ENCODE assay signal across 9 cellular contexts in the genomic region with DNA sequence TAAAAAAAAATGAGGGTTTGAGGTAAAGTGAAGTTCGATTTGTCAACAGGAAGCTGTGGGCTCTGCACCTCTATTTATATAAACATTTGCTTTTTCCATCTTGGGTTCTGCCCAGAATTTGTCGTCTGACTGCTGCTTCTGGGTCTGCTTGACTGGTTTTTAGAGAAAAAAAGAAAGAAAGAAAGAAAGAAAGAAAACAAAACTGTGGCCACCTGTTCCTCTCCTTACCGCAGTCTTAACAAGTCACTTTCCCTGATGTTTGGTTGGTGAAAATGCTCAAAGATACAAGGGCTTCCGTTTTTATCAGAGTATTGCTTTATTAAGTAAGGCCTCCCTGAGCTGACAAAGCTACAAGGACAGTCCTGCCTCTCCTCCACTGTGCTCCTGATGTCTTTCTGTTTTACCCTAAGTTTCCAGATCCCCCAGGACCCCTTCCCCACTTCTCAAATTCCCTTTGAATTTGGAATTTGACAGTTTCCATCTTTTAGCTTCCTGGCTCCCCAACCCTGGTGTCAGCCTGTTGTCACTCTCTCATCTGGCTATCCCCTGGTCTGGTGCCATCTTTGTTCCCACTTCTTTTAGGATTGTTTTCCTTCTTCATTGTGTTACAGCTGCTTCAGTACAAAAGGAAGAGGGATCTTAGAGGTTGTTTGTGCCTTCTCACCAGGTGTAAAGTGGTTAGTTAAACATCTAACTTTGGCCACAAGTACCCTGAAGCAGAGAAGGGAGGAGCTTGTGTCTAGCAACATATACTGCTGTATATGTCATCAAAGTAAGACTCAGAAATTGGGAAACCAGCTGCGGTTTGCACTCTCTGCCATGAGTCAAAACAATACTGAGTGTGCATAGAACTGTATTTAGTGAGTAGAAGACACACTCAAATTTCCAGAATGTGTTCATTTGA. TPM values are rescaled to one million over a fixed set of nuclear protein-coding genes. Genes with fewer than 3 reads are reported as not detected.
A peak's percentile ranks its signal among the peaks of the same experiment; 100 is the strongest.
DNase-seq lines count a peak whose midpoint lies in the region; ATAC-seq and TF ChIP-seq lines count a peak whose summit lies in the region.
"Had no signal": no experiment of that assay in that cellular context is flagged by ENCODE, and none has a peak within 500 bp of the region (broad histone marks: within the 10 kb centered on the region; RNA-seq: fewer than 3 reads in every experiment).

No MANE protein-coding gene starts in this region.

- no peaks in the 10 kb centered on the region for H3K9me3 ChIP-seq in SK-N-SH

- no peak overlapping the region for H3K4me2 ChIP-seq in SK-N-SH

- H3K9ac ChIP-seq in SK-N-SH = no peak overlapping the region

- H3K27me3 Mint-ChIP-seq in naive B cell = peaks cover 0 to 4% (median 0%) of the 10 kb centered on the region in 3 donors

- peak overlapping the region; percentile 47 to 89 (median 76) for H3K27ac Mint-ChIP-seq in naive B cell

- no peaks in the 10 kb centered on the region for H3K9me2 ChIP-seq in SK-N-SH

- H3K27ac ChIP-seq in SK-N-SH (ENCODE audit: low read depth in 2 of 2, low read length in 1 of 2) = no peak overlapping the region
- H3K27ac ChIP-seq: 22Rv1 had no signal

- peaks cover 16 to 21% (median 17%) of the 10 kb centered on the region in 3 donors for H3K4me1 Mint-ChIP-seq in naive B cell

- peak overlapping the region in 5 of 8 donors; percentile 30 to 76 (median 62) for H3K4me3 Mint-ChIP-seq in naive B cell

- peak; percentile 55 for ATAC-seq in HG03103 (IDR thresholded peaks at IDR 0.05; ENCODE audit: low read depth, unreplicated experiment)
- ATAC-seq in naive B cell (ENCODE audit: low read depth in 2 of 2) = peak; percentile 45 to 63

- CTCF ChIA-PET in SK-N-SH (lab: Yijun Ruan, JAX) = interaction anchor here (0.7 to 1.3 kb wide), 2 partner anchors 12 to 100 kb away, joined by 3 to 4 read pairs; no protein-coding TSS in a partner anchor

- TF ChIP-seq EP300 in SK-N-SH (IDR thresholded peaks at IDR 0.05; ENCODE audit: borderline replicate concordance in 1 of 2, low read depth in 1 of 2, low read length in 1 of 2) = no peak

- H3K4me1 ChIP-seq in SK-N-SH (ENCODE audit: control insufficient read depth in 1 of 2, insufficient read depth in 2 of 2, low read depth in 1 of 2, low read length in 1 of 2) = no peaks in the 10 kb centered on the region

- H3K79me2 ChIP-seq in SK-N-SH (ENCODE audit: insufficient read depth) = no peaks in the 10 kb centered on the region

- 7% methylated on average over 5 of the region's 5 CpGs for WGBS in SK-N-SH (ENCODE audit: low lambda C conversion rate)

- H3K27me3 ChIP-seq in SK-N-SH (ENCODE audit: insufficient read depth) = peaks cover 13% of the 10 kb centered on the region

- no peaks in the 10 kb centered on the region for H3K9me3 Mint-ChIP-seq in naive B cell

- no peaks in the 10 kb centered on the region for H4K20me1 ChIP-seq in SK-N-SH (ENCODE audit: insufficient read depth)

- DNase-seq in NCI-H2107 treated with DMSO at 0.1 percent for 48 hours (lab: John Stamatoyannopoulos, UW; ENCODE audit: unreplicated experiment) (peak; percentile 43), NCI-H2107 (lab: John Stamatoyannopoulos, UW) (no peak), naive B cell (no peak), NCI-H446 (lab: John Stamatoyannopoulos, UW) (no peak), SK-N-SH (no peak), NCI-H1417 (lab: John Stamatoyannopoulos, UW) (no peak)
- DNase-seq in activated CD4-positive, alpha-beta T cell treated with anti-CD3 and anti-CD28 coated beads for 4 hours = peak; percentile 42 to 55

- H2AFZ ChIP-seq in SK-N-SH (ENCODE audit: low read depth) = no peak overlapping the region

- H3F3A ChIP-seq in SK-N-SH (replicated peaks; ENCODE audit: insufficient read depth) = no peaks in the 10 kb centered on the region

- POLR2A ChIA-PET in SK-N-SH (lab: Yijun Ruan, JAX) = no interaction called here

- H3K36me3 Mint-ChIP-seq in naive B cell = no peaks in the 10 kb centered on the region

- no peak for TF ChIP-seq CTCF in SK-N-SH (IDR thresholded peaks at IDR 0.05)

- no peak overlapping the region for H3K4me3 ChIP-seq in SK-N-SH (ENCODE audit: low read depth in 2 of 2, low read length in 1 of 2)

- no peak for TF ChIP-seq RAD21 in SK-N-SH (IDR thresholded peaks at IDR 0.05; ENCODE audit: low read length)

- H3K36me3 ChIP-seq in SK-N-SH (replicated peaks in 1 of 2; ENCODE audit: control insufficient read depth in 1 of 2, insufficient read depth in 2 of 2, low read length in 1 of 2) = no peaks in the 10 kb centered on the region

TF ChIP-seq in SK-N-SH, 30 proteins besides CTCF, POLR2A, EP300 and RAD21:
- TF ChIP-seq, protein P1, sequence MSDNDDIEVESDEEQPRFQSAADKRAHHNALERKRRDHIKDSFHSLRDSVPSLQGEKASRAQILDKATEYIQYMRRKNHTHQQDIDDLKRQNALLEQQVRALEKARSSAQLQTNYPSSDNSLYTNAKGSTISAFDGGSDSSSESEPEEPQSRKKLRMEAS (IDR thresholded peaks at IDR 0.05; ENCODE audit: low read depth) = no peak
- TF ChIP-seq TEAD4 (IDR thresholded peaks at IDR 0.05; ENCODE audit: borderline replicate concordance, insufficient read depth) (no peak), RCOR1 (IDR thresholded peaks at IDR 0.05; ENCODE audit: low read length) (no peak), CHD2 (IDR thresholded peaks at IDR 0.05; ENCODE audit: low read length, partially characterized antibody) (no peak), EZH2phosphoT487 (IDR thresholded peaks at IDR 0.05; ENCODE audit: borderline replicate concordance, low read depth) (no peak), RXRA (IDR thresholded peaks at IDR 0.05; ENCODE audit: borderline replicate concordance, low read depth) (no peak), NRF1 (IDR thresholded peaks at IDR 0.05; ENCODE audit: low read depth, low read length) (no peak), TAF1 (IDR thresholded peaks at IDR 0.05; ENCODE audit: borderline replicate concordance, low read depth, low read length) (no peak), GATA2 (CRISPR knock-in tag; IDR thresholded peaks at IDR 0.05) (no peak), SIN3A (IDR thresholded peaks at IDR 0.05; ENCODE audit: borderline replicate concordance, low read depth, low read length) (no peak), NFIC (IDR thresholded peaks at IDR 0.05; ENCODE audit: borderline replicate concordance) (no peak)
- TF ChIP-seq, protein P2, sequence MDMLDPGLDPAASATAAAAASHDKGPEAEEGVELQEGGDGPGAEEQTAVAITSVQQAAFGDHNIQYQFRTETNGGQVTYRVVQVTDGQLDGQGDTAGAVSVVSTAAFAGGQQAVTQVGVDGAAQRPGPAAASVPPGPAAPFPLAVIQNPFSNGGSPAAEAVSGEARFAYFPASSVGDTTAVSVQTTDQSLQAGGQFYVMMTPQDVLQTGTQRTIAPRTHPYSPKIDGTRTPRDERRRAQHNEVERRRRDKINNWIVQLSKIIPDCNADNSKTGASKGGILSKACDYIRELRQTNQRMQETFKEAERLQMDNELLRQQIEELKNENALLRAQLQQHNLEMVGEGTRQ (IDR thresholded peaks at IDR 0.05; ENCODE audit: borderline replicate concordance, low read depth, low read length) = no peak
- TF ChIP-seq, protein P3, sequence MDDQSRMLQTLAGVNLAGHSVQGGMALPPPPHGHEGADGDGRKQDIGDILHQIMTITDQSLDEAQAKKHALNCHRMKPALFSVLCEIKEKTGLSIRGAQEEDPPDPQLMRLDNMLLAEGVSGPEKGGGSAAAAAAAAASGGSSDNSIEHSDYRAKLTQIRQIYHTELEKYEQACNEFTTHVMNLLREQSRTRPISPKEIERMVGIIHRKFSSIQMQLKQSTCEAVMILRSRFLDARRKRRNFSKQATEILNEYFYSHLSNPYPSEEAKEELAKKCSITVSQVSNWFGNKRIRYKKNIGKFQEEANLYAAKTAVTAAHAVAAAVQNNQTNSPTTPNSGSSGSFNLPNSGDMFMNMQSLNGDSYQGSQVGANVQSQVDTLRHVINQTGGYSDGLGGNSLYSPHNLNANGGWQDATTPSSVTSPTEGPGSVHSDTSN (IDR thresholded peaks at IDR 0.05) = no peak
- TF ChIP-seq, protein P4, sequence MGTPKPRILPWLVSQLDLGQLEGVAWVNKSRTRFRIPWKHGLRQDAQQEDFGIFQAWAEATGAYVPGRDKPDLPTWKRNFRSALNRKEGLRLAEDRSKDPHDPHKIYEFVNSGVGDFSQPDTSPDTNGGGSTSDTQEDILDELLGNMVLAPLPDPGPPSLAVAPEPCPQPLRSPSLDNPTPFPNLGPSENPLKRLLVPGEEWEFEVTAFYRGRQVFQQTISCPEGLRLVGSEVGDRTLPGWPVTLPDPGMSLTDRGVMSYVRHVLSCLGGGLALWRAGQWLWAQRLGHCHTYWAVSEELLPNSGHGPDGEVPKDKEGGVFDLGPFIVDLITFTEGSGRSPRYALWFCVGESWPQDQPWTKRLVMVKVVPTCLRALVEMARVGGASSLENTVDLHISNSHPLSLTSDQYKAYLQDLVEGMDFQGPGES (IDR thresholded peaks at IDR 0.05; ENCODE audit: low read depth, low read length) = no peak

RNA-seq across cellular contexts. Expression of a gene that starts 18.0 kb away (rescaled TPM):
- polyA plus RNA-seq in naive B cell (ENCODE audit: low read depth in 6 of 6) (not detected), SK-N-SH (2012; rRNA removed) (19.1 and 34.8 TPM in 2 replicates)
- 18.8 and 24.3 TPM in 2 replicates for polyA plus RNA-seq in SK-N-SH (2012; cell fraction: cytosol; rRNA removed)
- 23.4 and 52.1 TPM in 2 replicates for polyA plus RNA-seq in SK-N-SH (2012; cell fraction: nucleus; rRNA removed)

RNA-seq across cellular contexts. Expression of a gene that starts 31.9 kb away (rescaled TPM):
- under 1 TPM in 3 of 6 donors, not detected in 3; 0.34 to 0.79 (median 0.52) TPM for polyA plus RNA-seq in naive B cell (ENCODE audit: low read depth in 6 of 6)
- polyA plus RNA-seq in SK-N-SH (2012; rRNA removed) = not detected in 2 replicates
- polyA plus RNA-seq in SK-N-SH (2012; cell fraction: cytosol; rRNA removed) = not detected in 2 replicates
- polyA plus RNA-seq in SK-N-SH (2012; cell fraction: nucleus; rRNA removed) = not detected in 2 replicates

RNA-seq across cellular contexts. Expression of a gene that starts 53.2 kb away (rescaled TPM):
- 10 to 100 TPM in 1 of 6 donors, 1 to 10 TPM in 5; 6.8 to 13.2 (median 8.1) TPM for polyA plus RNA-seq in naive B cell (ENCODE audit: low read depth in 6 of 6)
- polyA plus RNA-seq in SK-N-SH (2012; rRNA removed) = 24.5 and 33.3 TPM in 2 replicates
- 18.4 and 25.4 TPM in 2 replicates for polyA plus RNA-seq in SK-N-SH (2012; cell fraction: cytosol; rRNA removed)
- 73.1 and 111 TPM in 2 replicates for polyA plus RNA-seq in SK-N-SH (2012; cell fraction: nucleus; rRNA removed)

Comparison
In these comparisons a context has a peak if more than half of its experiments do, and no peak if none do; other contexts are left out.
1. DNase-seq: peak in NCI-H2107 treated with DMSO at 0.1 percent for 48 hours (single experiment) and activated CD4-positive, alpha-beta T cell treated with anti-CD3 and anti-CD28 coated beads for 4 hours (2 of 2); none in NCI-H2107 (single experiment), naive B cell (single experiment), NCI-H446 (0 of 2), SK-N-SH (single experiment) and NCI-H1417 (0 of 3).
2. RNA of a gene that starts 18.0 kb away (polyA plus RNA-seq): 18.8 to 52.1 TPM in SK-N-SH; not detected in naive B cell; every median in the first group is over 10 times any median in the second.